Comparison of ENCODE assay signal across 13 cellular contexts in genomic region chr19:49924004-49924880, GRCh38. TPM values are rescaled to one million over a fixed set of nuclear protein-coding genes. Genes with fewer than 3 reads are reported as not detected.
DNase-seq lines count a peak whose midpoint lies in the region; ATAC-seq and TF ChIP-seq lines count a peak whose summit lies in the region.
"Had no signal": no experiment of that assay in that cellular context is flagged by ENCODE, and none has a peak within 500 bp of the region (broad histone marks: within the 10 kb centered on the region; RNA-seq: fewer than 3 reads in every experiment).

No MANE protein-coding gene starts in this region.

- H3K4me3 Mint-ChIP-seq in activated naive CD8-positive, alpha-beta T cell treated with anti-CD3 and anti-CD28 coated beads for 36 hours, result no peak overlapping the region
- H3K4me3 Mint-ChIP-seq in neural crest cell, result peak overlapping the region; percentile 72
- H3K4me3 Mint-ChIP-seq: T-helper 1 cell treated with Interleukin-12 subunit alpha and Interleukin-12 subunit beta and Interleukin-4 antibody, amounts not matched to agents 30 μg/mL and 1 μg/mL, for 36 hours had no signal

- H3K9me3 ChIP-seq in body of pancreas, result no peaks in the 10 kb centered on the region

- H3K4me3 ChIP-seq in GM06990 (replicated peaks; ENCODE audit: low read depth, low read length) (peak overlapping the region; percentile 23), body of pancreas (no peak overlapping the region)

- DNase-seq in GM06990 (ENCODE audit: extremely low read depth, insufficient read length) (peak; percentile 70), NCI-H1930 (lab: John Stamatoyannopoulos, UW) (peak; percentile 17 to 88), neural crest cell (ENCODE audit: low read depth, low spot score) (no peak), body of pancreas (no peak), NCI-H2029 treated with DMSO at 0.1 percent for 48 hours (lab: John Stamatoyannopoulos, UW) (no peak), HUDEP-2 (lab: John Stamatoyannopoulos, UW; ENCODE audit: unreplicated experiment in 76 of 76) (no peak)
- DNase-seq in activated naive CD8-positive, alpha-beta T cell treated with anti-CD3 and anti-CD28 coated beads for 36 hours, result no peak
- DNase-seq: HCEC 1CT; stimulated activated CD8-positive, alpha-beta memory T cell treated with anti-CD3 and anti-CD28 coated beads, Interleukin-4, amount 100 ng/mL, for 48 hours had no signal

- TF ChIP-seq CTCF in GM06990 (IDR thresholded peaks at IDR 0.05; ENCODE audit: insufficient read depth, low read length, poor library complexity, severe bottlenecking) (no peak), neural crest cell (conservative IDR thresholded peaks at IDR 0.05) (no peak), body of pancreas (IDR thresholded peaks at IDR 0.05) (no peak)

- no peak for ATAC-seq in GM21619 (IDR thresholded peaks at IDR 0.05; ENCODE audit: unreplicated experiment)
- ATAC-seq in body of pancreas, result no peak

- peaks cover 5% of the 10 kb centered on the region for H3K27me3 Mint-ChIP-seq in activated naive CD8-positive, alpha-beta T cell treated with anti-CD3 and anti-CD28 coated beads for 36 hours
- peaks cover 7% of the 10 kb centered on the region for H3K27me3 Mint-ChIP-seq in neural crest cell (ENCODE audit: low read depth)

- 81 to 91% methylated on average over 19 to 25 of the region's 25 CpGs for WGBS in body of pancreas, 2 donors

- peaks cover 37% of the 10 kb centered on the region for H3K4me1 Mint-ChIP-seq in activated naive CD8-positive, alpha-beta T cell treated with anti-CD3 and anti-CD28 coated beads for 36 hours
- H3K4me1 Mint-ChIP-seq in neural crest cell, result peaks cover 39% of the 10 kb centered on the region

- peak overlapping the region; percentile 38 for H3K27ac Mint-ChIP-seq in activated naive CD8-positive, alpha-beta T cell treated with anti-CD3 and anti-CD28 coated beads for 36 hours
- H3K27ac Mint-ChIP-seq in neural crest cell (ENCODE audit: unreplicated experiment), result peak overlapping the region; percentile 19
- H3K27ac Mint-ChIP-seq: T-helper 1 cell treated with Interleukin-12 subunit alpha and Interleukin-12 subunit beta and Interleukin-4 antibody, amounts not matched to agents 30 μg/mL and 1 μg/mL, for 36 hours had no signal

- intact Hi-C loops in body of pancreas (cut with DNase I), result no loop called here

- H3K27me3 ChIP-seq in GM06990 (replicated peaks; ENCODE audit: control insufficient read depth, insufficient read depth, low read length) (no peaks in the 10 kb centered on the region), body of pancreas (no peaks in the 10 kb centered on the region)

- H3K9me3 Mint-ChIP-seq in activated naive CD8-positive, alpha-beta T cell treated with anti-CD3 and anti-CD28 coated beads for 36 hours, result no peaks in the 10 kb centered on the region
- H3K9me3 Mint-ChIP-seq in neural crest cell, result no peaks in the 10 kb centered on the region
- H3K9me3 Mint-ChIP-seq: T-helper 1 cell treated with Interleukin-12 subunit alpha and Interleukin-12 subunit beta and Interleukin-4 antibody, amounts not matched to agents 30 μg/mL and 1 μg/mL, for 36 hours had no signal

- H3K4me1 ChIP-seq in body of pancreas, result peaks cover 15% of the 10 kb centered on the region

- H3K36me3 Mint-ChIP-seq in activated naive CD8-positive, alpha-beta T cell treated with anti-CD3 and anti-CD28 coated beads for 36 hours, result peaks cover 48% of the 10 kb centered on the region
- peaks cover 24% of the 10 kb centered on the region for H3K36me3 Mint-ChIP-seq in neural crest cell (ENCODE audit: low read depth)

- peaks cover 34% of the 10 kb centered on the region for H3K36me3 ChIP-seq in GM06990 (ENCODE audit: control insufficient read depth, insufficient read depth, low read length)
- H3K36me3 ChIP-seq in body of pancreas (replicated peaks in 1 of 2; ENCODE audit: insufficient read depth in 1 of 2, low read depth in 2 of 2), result peaks cover 0 to 6% of the 10 kb centered on the region in 2 donors

- no peak for TF ChIP-seq POLR2A in body of pancreas (IDR thresholded peaks at IDR 0.05)

- H3K27ac ChIP-seq in body of pancreas, result no peak overlapping the region

RNA-seq across cellular contexts. Expression of gene ATF5, which starts 4.8 kb away (rescaled TPM):
- total RNA-seq in activated naive CD8-positive, alpha-beta T cell treated with anti-CD3 and anti-CD28 coated beads for 36 hours, result 10 to 100 TPM; 23.4 to 25.4 TPM
- total RNA-seq in neural crest cell, result 23.4 and 24.2 TPM in 2 replicates
- 10 to 100 TPM in 1 of 2 donors, 1 to 10 TPM in 1; 4.7 to 12.2 TPM for total RNA-seq in body of pancreas

RNA-seq across cellular contexts. Expression of gene NUP62, which starts 5.1 kb away (rescaled TPM):
- 100 to 1,000 TPM; 164 to 179 TPM for total RNA-seq in activated naive CD8-positive, alpha-beta T cell treated with anti-CD3 and anti-CD28 coated beads for 36 hours
- 127 and 141 TPM in 2 replicates for total RNA-seq in neural crest cell
- total RNA-seq in body of pancreas, result 10 to 100 TPM; 17.9 to 21.8 TPM

RNA-seq across cellular contexts. Expression of gene IL4I1, which starts 27.6 kb away (rescaled TPM):
- total RNA-seq in activated naive CD8-positive, alpha-beta T cell treated with anti-CD3 and anti-CD28 coated beads for 36 hours, result 1 to 10 TPM; 2.3 to 2.9 TPM
- total RNA-seq in neural crest cell, result 0.12 and 0.41 TPM in 2 replicates
- under 1 TPM in 1 of 2 donors, not detected in 1; 0.52 TPM for total RNA-seq in body of pancreas

RNA-seq across cellular contexts. Expression of gene SIGLEC11, which starts 36.7 kb away (rescaled TPM):
- not detected for total RNA-seq in activated naive CD8-positive, alpha-beta T cell treated with anti-CD3 and anti-CD28 coated beads for 36 hours
- total RNA-seq in neural crest cell (not detected in 2 replicates), body of pancreas (10 to 100 TPM in 1 of 2 donors, 1 to 10 TPM in 1; 1.3 to 12.5 TPM)
- total RNA-seq: G401, LHCN-M2 had no signal

RNA-seq across cellular contexts. Expression of gene TBC1D17, which starts 46.7 kb away (rescaled TPM):
- total RNA-seq in activated naive CD8-positive, alpha-beta T cell treated with anti-CD3 and anti-CD28 coated beads for 36 hours, result 10 to 100 TPM; 22.6 to 24.0 TPM
- 30.5 and 34.5 TPM in 2 replicates for total RNA-seq in neural crest cell
- 10 to 100 TPM; 25.9 to 37.6 TPM for total RNA-seq in body of pancreas

Comparison
In these comparisons a context has a peak if more than half of its experiments do, and no peak if none do; other contexts are left out.
1. DNase-seq: peak in GM06990 (single experiment) and NCI-H1930 (2 of 2); none in activated naive CD8-positive, alpha-beta T cell treated with anti-CD3 and anti-CD28 coated beads for 36 hours (single experiment), neural crest cell (single experiment), body of pancreas (0 of 4), NCI-H2029 treated with DMSO at 0.1 percent for 48 hours (single experiment) and HUDEP-2 (0 of 76).